Comparison of ENCODE assay signal across 8 cellular contexts in genomic region chr1:94926915-94927404, GRCh38. TPM values are rescaled to one million over a fixed set of nuclear protein-coding genes. Genes with fewer than 3 reads are reported as not detected.
DNase-seq lines count a peak whose midpoint lies in the region; ATAC-seq and TF ChIP-seq lines count a peak whose summit lies in the region.

TSS of gene CNN3 (minus strand) at chr1:94927110. CDS start at chr1:94926894, 216 bp downstream.

- H2AFZ ChIP-seq in mammary epithelial cell (ENCODE audit: low read depth, low read length) = peak within 1 kb of the TSS; percentile 76

- no peaks in the 10 kb centered on the region for H4K20me1 ChIP-seq in mammary epithelial cell (ENCODE audit: insufficient read depth, low read length)

- ATAC-seq in HG02623 (IDR thresholded peaks at IDR 0.05; ENCODE audit: unreplicated experiment) = peak; percentile 84

- dilution Hi-C loops in mammary epithelial cell (cut with HindIII; ENCODE audit: low sequenced_read_pairs) = no loop called here

- H3K36me3 ChIP-seq in mammary epithelial cell (ENCODE audit: insufficient read depth, low read length) = peaks cover 4% of the 10 kb centered on the region
- peaks cover 21% of the 10 kb centered on the region; the same call in 1 of the 2 replicates for H3K36me3 ChIP-seq in iPS-20b (ENCODE audit: insufficient read depth, low read depth, low read length)
- H3K36me3 ChIP-seq in skeletal muscle tissue (ENCODE audit: control insufficient read depth in 3 of 3, insufficient read depth in 3 of 3, low read length in 3 of 3) = no peaks in the 10 kb centered on the region

- H3K9ac ChIP-seq in mammary epithelial cell (ENCODE audit: insufficient read depth, low read length) (peak within 1 kb of the TSS; percentile 85), iPS-20b (ENCODE audit: low read depth, low read length) (peak within 1 kb of the TSS; percentile 99), skeletal muscle tissue (ENCODE audit: low read depth in 1 of 3, low read length in 3 of 3) (peak within 1 kb of the TSS; percentile 81 to 90 (median 86))

- BruUV-seq in mammary epithelial cell (replicated peaks; lab: Mats Ljungman, UMichigan) = no TSS peak

- H3K27me3 ChIP-seq in mammary epithelial cell (ENCODE audit: insufficient read depth, low read length) (no peaks in the 10 kb centered on the region), iPS-20b (ENCODE audit: insufficient read depth, low read length) (no peaks in the 10 kb centered on the region), skeletal muscle tissue (ENCODE audit: control insufficient read depth in 3 of 3, insufficient read depth in 3 of 3, low read length in 3 of 3) (peaks cover 11 to 44% (median 30%) of the 10 kb centered on the region in 3 donors)

- under 1% methylated on average over 16 of the region's 57 CpGs for WGBS in mammary epithelial cell (ENCODE audit: low coverage, missing lambda C conversion rate)

- H3K9me3 ChIP-seq in mammary epithelial cell (replicated peaks; ENCODE audit: insufficient read depth, low read length) (no peaks in the 10 kb centered on the region), iPS-20b (ENCODE audit: insufficient read depth, low read depth, low read length) (no peaks in the 10 kb centered on the region), skeletal muscle tissue (ENCODE audit: control insufficient read depth in 3 of 3, low read length in 3 of 3) (no peaks in the 10 kb centered on the region)

- peaks cover 24% of the 10 kb centered on the region for H3K4me1 ChIP-seq in mammary epithelial cell (ENCODE audit: insufficient read depth, low read length)
- H3K4me1 ChIP-seq in iPS-20b (ENCODE audit: insufficient read depth, low read length) = peaks cover 40% of the 10 kb centered on the region
- H3K4me1 ChIP-seq in skeletal muscle tissue (ENCODE audit: control insufficient read depth in 3 of 3, insufficient read depth in 3 of 3, low read length in 3 of 3) = peaks cover 9 to 32% (median 19%) of the 10 kb centered on the region in 3 donors

- no peak for TF ChIP-seq CTCF in GM12865 (IDR thresholded peaks at IDR 0.05; ENCODE audit: insufficient read depth, low read depth, low read length, missing control alignments)
- no peak for TF ChIP-seq CTCF in WI38 (IDR thresholded peaks at IDR 0.05; ENCODE audit: low read depth, low read length)
- no peak for TF ChIP-seq CTCF in mammary epithelial cell (conservative IDR thresholded peaks at IDR 0.05 in 1 of 2, IDR thresholded peaks at IDR 0.05 in 1 of 2; ENCODE audit: extremely low read depth in 1 of 2, insufficient read depth in 1 of 2, low read depth in 1 of 2, low read length in 2 of 2)

- peak within 1 kb of the TSS; percentile 91 for H3K4me2 ChIP-seq in mammary epithelial cell (ENCODE audit: insufficient read depth, low read depth, low read length)

- intact Hi-C loops in mammary epithelial cell (cut with micrococcal nuclease) = loop anchor here (1.0 to 5.0 kb wide), 4 partner anchors 45 to 405 kb away; no protein-coding TSS in a partner anchor

- CTCF ChIA-PET in mammary epithelial cell (lab: Charles Lee; ENCODE audit: low non-redundant PET) = no interaction called here

- DNase-seq in GM12865 (ENCODE audit: low read depth) (peak; percentile 43), NCI-H1436 treated with DMSO at 0.1 percent for 48 hours (lab: John Stamatoyannopoulos, UW) (peak; percentile 53), mammary epithelial cell (peak; percentile 92), OCI-M2 (lab: John Stamatoyannopoulos, UW; ENCODE audit: unreplicated experiment) (no peak)

- H3K4me3 ChIP-seq in GM12865 (ENCODE audit: low read depth, low read length) (peak within 1 kb of the TSS; percentile 18; the same call in 1 of the 2 replicates), WI38 (ENCODE audit: low read depth, low read length) (peak within 1 kb of the TSS; percentile 90), mammary epithelial cell (replicated peaks in 1 of 3; ENCODE audit: insufficient read depth in 1 of 3, low read depth in 2 of 3, low read length in 3 of 3) (peak within 1 kb of the TSS; percentile 75 to 83 (median 79)), iPS-20b (ENCODE audit: low read length) (peak within 1 kb of the TSS; percentile 97), skeletal muscle tissue (ENCODE audit: low read length in 3 of 3) (peak within 1 kb of the TSS; percentile 73 to 84 (median 74))

- in situ Hi-C loops in mammary epithelial cell (cut with MboI; ENCODE audit: low sequenced_read_pairs in 2 of 2) = loop anchor here in 1 of 2 donors (10.0 kb wide), 2 partner anchors 72 to 108 kb away; no protein-coding TSS in a partner anchor

- peaks cover 48% of the 10 kb centered on the region for H3K79me2 ChIP-seq in mammary epithelial cell (ENCODE audit: insufficient read depth, low read length)

- H3K27ac ChIP-seq in mammary epithelial cell (ENCODE audit: insufficient read depth, low read depth, low read length) = peak within 1 kb of the TSS; percentile 79
- peak within 1 kb of the TSS; percentile 98 for H3K27ac ChIP-seq in iPS-20b (ENCODE audit: low read length)
- H3K27ac ChIP-seq in skeletal muscle tissue (ENCODE audit: low read depth, low read length) = peak within 1 kb of the TSS; percentile 92

RNA-seq across cellular contexts. Expression of gene CNN3, which starts in this region (rescaled TPM):
- total RNA-seq in mammary epithelial cell (100 to 1,000 TPM; 136 to 244 TPM), skeletal muscle tissue (198 TPM)
- 117 TPM for polyA plus RNA-seq in mammary epithelial cell
- polyA minus RNA-seq in mammary epithelial cell = 123 TPM

Comparison
In these comparisons a context has a peak if more than half of its experiments do, and no peak if none do; other contexts are left out.
1. H3K4me3 ChIP-seq: peak in every context shown above with its lines; median percentile 97 in iPS-20b; 90 in WI38; 79 in mammary epithelial cell; 74 in skeletal muscle tissue; 18 in GM12865.